9 cellular contexts compared by ENCODE assay signal in the genomic region with DNA sequence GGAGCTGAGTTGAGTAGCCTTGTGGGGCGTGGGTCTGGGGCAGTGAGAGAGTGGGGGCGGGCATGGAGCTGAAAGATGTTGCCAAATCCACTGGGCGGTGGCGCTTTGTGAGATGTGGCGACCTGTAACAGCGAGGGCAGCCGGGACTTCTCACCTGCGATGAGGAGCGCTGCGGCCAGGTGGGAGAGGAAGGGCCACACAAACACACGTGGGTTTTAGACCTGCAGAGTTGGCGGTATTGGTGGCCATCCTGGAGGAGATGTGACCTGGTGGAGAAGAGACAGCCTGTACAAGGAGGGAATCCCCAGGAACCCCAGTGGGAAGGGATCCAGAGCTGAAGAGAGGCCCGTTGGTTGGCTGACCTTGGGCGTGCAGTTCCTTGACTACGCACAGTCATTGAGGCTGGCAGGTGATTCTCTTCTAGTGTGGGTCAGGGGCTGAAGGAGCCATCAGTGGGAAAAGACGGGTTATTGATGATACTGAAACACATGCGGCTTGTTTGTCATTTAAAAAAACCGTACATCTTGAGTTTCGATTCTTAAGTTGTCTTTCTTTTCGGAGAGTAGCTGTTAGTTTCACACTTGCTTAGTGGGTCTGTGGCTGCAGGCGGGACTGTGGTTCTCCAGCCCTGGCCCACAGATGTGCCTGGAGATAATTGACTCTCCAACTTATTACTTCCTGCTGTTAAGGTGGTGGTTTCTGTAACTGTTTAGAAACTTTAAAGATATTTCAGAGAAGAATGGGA. TPM values are rescaled to one million over a fixed set of nuclear protein-coding genes. Genes with fewer than 3 reads are reported as not detected.
DNase-seq lines count a peak whose midpoint lies in the region; ATAC-seq, FAIRE-seq and TF ChIP-seq lines count a peak whose summit lies in the region.
"Had no signal": no experiment of that assay in that cellular context is flagged by ENCODE, and none has a peak within 500 bp of the region (broad histone marks: within the 10 kb centered on the region; RNA-seq: fewer than 3 reads in every experiment).

No MANE protein-coding gene starts in this region.

- H3K4me1 ChIP-seq in GM12878 (ENCODE audit: control insufficient read depth, insufficient read depth, low read length), result peaks cover 44% of the 10 kb centered on the region
- H3K4me1 ChIP-seq in A673 (ENCODE audit: insufficient read depth, low read length, poor library complexity, severe bottlenecking), result peaks cover 7% of the 10 kb centered on the region
- H3K4me1 ChIP-seq in pancreas, result peaks cover 0 to 8% (median 0%) of the 10 kb centered on the region in 3 donors

- peak; percentile 95 for FAIRE-seq in GM12878 (lab: Jason Lieb, UNC)
- FAIRE-seq in pancreas (lab: Jason Lieb, UNC), result no peak
- FAIRE-seq: islet of Langerhans had no signal

- intact Hi-C loops in GM12878 (cut with micrococcal nuclease; ENCODE audit: unreplicated experiment), result loop anchor here (2.0 to 5.0 kb wide), 3 partner anchors 51 to 169 kb away; partner anchors contain the start of gene EIF3B
- intact Hi-C loops in Right ventricle myocardium superior (cut with DNase I), result no loop called here
- intact Hi-C loops in A673 (cut with micrococcal nuclease; ENCODE audit: unreplicated experiment), result no loop called here
- intact Hi-C loops in pancreas (cut with DNase I), result no loop called here

- H3K27ac ChIP-seq in GM12878 (ENCODE audit: control insufficient read depth, insufficient read depth) (peak overlapping the region; percentile 84), A673 (ENCODE audit: low read depth, low read length, poor library complexity, severe bottlenecking) (no peak overlapping the region), pancreas (no peak overlapping the region)

- H3K4me3 ChIP-seq in GM12878 (peak overlapping the region; percentile 70), A673 (ENCODE audit: low read depth, low read length, poor library complexity, severe bottlenecking) (no peak overlapping the region), pancreas (no peak overlapping the region)

- H3K9me3 ChIP-seq in GM12878 (replicated peaks; ENCODE audit: control insufficient read depth, insufficient read depth, low read length) (no peaks in the 10 kb centered on the region), A673 (ENCODE audit: low read depth, low read length, poor library complexity, severe bottlenecking) (no peaks in the 10 kb centered on the region), pancreas (no peaks in the 10 kb centered on the region)

- DNase-seq in SKM-1 (lab: John Stamatoyannopoulos, UW; ENCODE audit: unreplicated experiment) (peak; percentile 31), GM12878 (ENCODE audit: low read depth, low spot score) (peak; percentile 89), Right ventricle myocardium superior (no peak), A673 (ENCODE audit: low spot score) (no peak), pancreas (no peak)
- DNase-seq in stimulated activated CD8-positive, alpha-beta memory T cell treated with anti-CD3 and anti-CD28 coated beads, Interleukin-7, amount 100 ng/mL, for 4 hours (ENCODE audit: low read depth in 2 of 2), result peak; percentile 41 to 42

- TF ChIP-seq CTCF in GM12878 (IDR thresholded peaks at IDR 0.05 in 2 of 3, conservative IDR thresholded peaks at IDR 0.05 in 1 of 3; ENCODE audit: control insufficient read depth in 2 of 3, extremely low read depth in 1 of 3, insufficient read depth in 1 of 3, low read depth in 3 of 3, low read length in 3 of 3) (no peak), A673 (conservative IDR thresholded peaks at IDR 0.05; ENCODE audit: low read depth, low read length) (no peak), pancreas (IDR thresholded peaks at IDR 0.05) (no peak)

- CTCF ChIA-PET in GM12878 (lab: Yijun Ruan, JAX), result interaction anchor here (0.6 to 3.5 kb wide), 6 partner anchors 12 to 305 kb away, joined by 3 to 20 read pairs (median 4); no protein-coding TSS in a partner anchor
- CTCF ChIA-PET in A673 (lab: Charles Lee), result no interaction called here

- H3K36me3 ChIP-seq in GM12878 (ENCODE audit: control insufficient read depth in 2 of 2, insufficient read depth in 2 of 2, low read length in 1 of 2) (peaks cover 0 to 3% of the 10 kb centered on the region in 2 experiments; a peak in 1 of 4 replicates), A673 (ENCODE audit: insufficient read depth, low read length, poor library complexity, severe bottlenecking) (no peaks in the 10 kb centered on the region), pancreas (no peaks in the 10 kb centered on the region)

- no peaks in the 10 kb centered on the region for H3K27me3 ChIP-seq in GM12878 (replicated peaks in 1 of 2; ENCODE audit: control insufficient read depth in 2 of 2, insufficient read depth in 2 of 2, low read length in 1 of 2)
- no peaks in the 10 kb centered on the region for H3K27me3 ChIP-seq in A673 (replicated peaks; ENCODE audit: insufficient read depth, low read depth, low read length, poor library complexity)
- no peaks in the 10 kb centered on the region for H3K27me3 ChIP-seq in pancreas

- peak; percentile 73 for TF ChIP-seq POLR2A in GM12878 (IDR thresholded peaks at IDR 0.05; ENCODE audit: low read depth, low read length)

- SMC1A ChIA-PET in GM12878 (lab: Charles Lee; ENCODE audit: uncharacterized antibody, unreplicated experiment), result interaction anchor here (0.8 to 1.7 kb wide), 7 partner anchors 12 to 304 kb away, joined by 3 to 6 read pairs (median 4); no protein-coding TSS in a partner anchor

- no peaks in the 10 kb centered on the region; the same call in 1 of the 2 replicates for H4K20me1 ChIP-seq in GM12878 (ENCODE audit: control insufficient read depth, insufficient read depth)

- ATAC-seq in GM18861 (IDR thresholded peaks at IDR 0.05; ENCODE audit: unreplicated experiment) (peak; percentile 44), HG02870 (IDR thresholded peaks at IDR 0.05; ENCODE audit: unreplicated experiment) (peak; percentile 48), GM12878 (peak; percentile 70), Right ventricle myocardium superior (ENCODE audit: poor library complexity) (no peak), pancreas (no peak)

- H3K9ac ChIP-seq in GM12878 (ENCODE audit: control insufficient read depth, insufficient read depth, low read length), result peak overlapping the region; percentile 47; the same call in 1 of the 2 replicates

- peaks cover 41% of the 10 kb centered on the region for H3K79me2 ChIP-seq in GM12878 (ENCODE audit: control insufficient read depth, insufficient read depth, low read length)

- H2AFZ ChIP-seq in GM12878 (ENCODE audit: control insufficient read depth, low read depth, low read length), result no peak overlapping the region

- peak overlapping the region; percentile 98 for H3K4me2 ChIP-seq in GM12878 (ENCODE audit: control insufficient read depth, insufficient read depth)

- in situ Hi-C loops in GM12878 (cut with MboI), result no loop called here

- TF ChIP-seq RAD21 in GM12878 (IDR thresholded peaks at IDR 0.05; ENCODE audit: insufficient read depth, low read depth, low read length), result no peak

- RAD21 ChIA-PET in GM12878 (lab: Charles Lee; ENCODE audit: unreplicated experiment), result interaction anchor here (0.6 to 3.4 kb wide), 12 partner anchors 12 to 304 kb away, joined by 3 to 28 read pairs (median 5); partner anchors contain the start of gene EIF3B

- TSS peak; percentile 43 for BruUV-seq in GM12878 (replicated peaks; lab: Mats Ljungman, UMichigan)
- no TSS peak for BruUV-seq in A673 (replicated peaks; lab: Mats Ljungman, UMichigan)

- POLR2A ChIA-PET in GM12878 (lab: Charles Lee) (interaction anchor here (0.6 to 2.2 kb wide), 7 partner anchors 12 to 224 kb away, joined by 3 to 6 read pairs (median 3); no protein-coding TSS in a partner anchor), A673 (lab: Charles Lee; ENCODE audit: low non-redundant PET) (no interaction called here)

- 39% methylated on average over 20 of the region's 21 CpGs for WGBS in GM12878 (ENCODE audit: insufficient coverage, insufficient replicate concordance, low lambda C conversion rate, missing lambda C conversion rate)
- WGBS in pancreas, 2 donors, result 79 to 80% methylated on average over 21 of the region's 21 CpGs

- peak; percentile 65 to 84; a peak in 2 of 4 replicates for TF ChIP-seq EP300 in GM12878 (IDR thresholded peaks at IDR 0.05; ENCODE audit: borderline replicate concordance in 1 of 2, control insufficient read depth in 1 of 2, low read depth in 2 of 2, low read length in 2 of 2)

RNA-seq across cellular contexts. Expression of gene CHST12, which starts 2.4 kb away (rescaled TPM):
- total RNA-seq in GM12878 (2013; cell fraction: nucleolus; rRNA removed), result 24.3 and 24.9 TPM in 2 replicates
- total RNA-seq in GM12878 (2014; rRNA removed) (2.0 and 2.4 TPM in 2 replicates), GM12878 (2014; rRNA removed; fragmentation: Illumina TruSeq; extraction: Trizol) (0.78 and 1.1 TPM in 2 replicates), GM12878 (2021) (6.9 and 8.4 TPM in 2 replicates), Right ventricle myocardium superior (14.8 TPM), A673 (2021) (19.7 and 21.8 TPM in 2 replicates), pancreas (10 to 100 TPM in 1 of 6 donors, 1 to 10 TPM in 5; 7.3 to 13.2 (median 8.6) TPM)
- polyA plus RNA-seq in GM12878 (2011; ENCODE audit: low read depth), result 4.6 TPM
- polyA plus RNA-seq in GM12878 (2011; rRNA removed) (5.9 and 14.2 TPM in 2 replicates), GM12878 (2014; fragmentation: Illumina TruSeq; extraction: Trizol) (0.19 and 0.43 TPM in 2 replicates), GM12878 (2014; fragmentation: Nextera tagmentation; extraction: Ambion mirVana) (under 1 TPM; 0.05 to 0.33 TPM), GM12878 (2014; rRNA removed) (4.2 and 6.0 TPM in 2 replicates), GM12878 (2016; fragmentation: Nextera tagmentation; extraction: Ambion mirVana) (10 to 100 TPM; 11.8 TPM), pancreas (1 to 10 TPM; 7.0 to 8.7 TPM)
- polyA plus RNA-seq in GM12878 (2011; cell fraction: cytosol; rRNA removed), result 25.5 and 35.2 TPM in 2 replicates
- 18.3 and 23.4 TPM in 2 replicates for polyA plus RNA-seq in GM12878 (2011; cell fraction: nucleus; rRNA removed)
- 12.2 and 14.0 TPM in 2 replicates for polyA plus RNA-seq in GM12878 (2012)
- polyA minus RNA-seq in GM12878 (2011; rRNA and poly(A)+ RNA removed), result 9.7 and 19.3 TPM in 2 replicates
- 12.7 and 14.5 TPM in 2 replicates for polyA minus RNA-seq in GM12878 (2011; cell fraction: cytosol; rRNA and poly(A)+ RNA removed)
- polyA minus RNA-seq in GM12878 (2011; cell fraction: nucleus; rRNA and poly(A)+ RNA removed), result 3.3 and 7.9 TPM in 2 replicates

RNA-seq across cellular contexts. Expression of gene EIF3B, which starts 51.1 kb away (rescaled TPM):
- total RNA-seq in GM12878 (2013; cell fraction: nucleolus; rRNA removed), result 276 and 290 TPM in 2 replicates
- total RNA-seq in GM12878 (2014; rRNA removed) (154 and 166 TPM in 2 replicates), GM12878 (2014; rRNA removed; fragmentation: Illumina TruSeq; extraction: Trizol) (197 and 221 TPM in 2 replicates), GM12878 (2021) (232 and 251 TPM in 2 replicates), Right ventricle myocardium superior (68.0 TPM), A673 (2021) (356 and 364 TPM in 2 replicates), pancreas (100 to 1,000 TPM in 1 of 6 donors, 10 to 100 TPM in 5; 61.1 to 106 (median 72.4) TPM)
- 108 TPM for polyA plus RNA-seq in GM12878 (2011; ENCODE audit: low read depth)
- polyA plus RNA-seq in GM12878 (2011; rRNA removed) (138 and 140 TPM in 2 replicates), GM12878 (2014; fragmentation: Illumina TruSeq; extraction: Trizol) (275 and 289 TPM in 2 replicates), GM12878 (2014; fragmentation: Nextera tagmentation; extraction: Ambion mirVana) (10 to 100 TPM; 17.6 to 52.4 TPM), GM12878 (2014; rRNA removed) (167 and 173 TPM in 2 replicates), GM12878 (2016; fragmentation: Nextera tagmentation; extraction: Ambion mirVana) (100 to 1,000 TPM in 1 of 2 experiments, 10 to 100 TPM in 1; 36.9 to 126 TPM), pancreas (10 to 100 TPM; 83.2 to 90.6 TPM)
- 110 and 132 TPM in 2 replicates for polyA plus RNA-seq in GM12878 (2011; cell fraction: cytosol; rRNA removed)
- polyA plus RNA-seq in GM12878 (2011; cell fraction: nucleus; rRNA removed), result 251 and 346 TPM in 2 replicates
- 135 and 193 TPM in 2 replicates for polyA plus RNA-seq in GM12878 (2012)
- 127 and 134 TPM in 2 replicates for polyA minus RNA-seq in GM12878 (2011; rRNA and poly(A)+ RNA removed)
- 52.5 and 58.8 TPM in 2 replicates for polyA minus RNA-seq in GM12878 (2011; cell fraction: cytosol; rRNA and poly(A)+ RNA removed)
- polyA minus RNA-seq in GM12878 (2011; cell fraction: nucleus; rRNA and poly(A)+ RNA removed), result 59.1 and 78.1 TPM in 2 replicates

Comparison
In these comparisons a context has a peak if more than half of its experiments do, and no peak if none do; other contexts are left out.
1. ATAC-seq: peak in GM18861 (single experiment), HG02870 (single experiment) and GM12878 (single experiment); none in Right ventricle myocardium superior (single experiment) and pancreas (0 of 4).
2. DNase-seq: peak in SKM-1 (single experiment), GM12878 (single experiment) and stimulated activated CD8-positive, alpha-beta memory T cell treated with anti-CD3 and anti-CD28 coated beads, Interleukin-7, amount 100 ng/mL, for 4 hours (2 of 2); none in Right ventricle myocardium superior (single experiment), A673 (single experiment) and pancreas (0 of 6).